ENCODE assay signal across 15 cellular contexts in genomic region chr10:103824281-103824680, GRCh38.
"Had no signal": no experiment of that assay in that cellular context is flagged by ENCODE, and none has a peak within 500 bp of the region (broad histone marks: within the 10 kb centered on the region; RNA-seq: fewer than 3 reads in every experiment).

No MANE protein-coding gene starts in this region.

- ATAC-seq: activated CD8-positive, alpha-beta T cell treated with anti-CD3 and anti-CD28 coated beads for 36 hours; activated naive CD4-positive, alpha-beta T cell treated with anti-CD3 and anti-CD28 coated beads, Interleukin-2, amount 50 U/mL, for 72 hours; stimulated activated naive CD8-positive, alpha-beta T cell treated with anti-CD3 and anti-CD28 coated beads, Interleukin-15, amount 100 ng/mL, for 72 hours had no signal

- DNase-seq: activated CD8-positive, alpha-beta T cell treated with anti-CD3 and anti-CD28 coated beads for 36 hours; amniotic stem cell; esophagus squamous epithelium; kidney; left ventricle myocardium inferior; mesenchymal stem cell; ovary; stimulated activated CD4-positive, alpha-beta T cell treated with anti-CD3 and anti-CD28 coated beads, Interleukin-4, amount 100 ng/mL, for 4 hours; stimulated activated naive CD8-positive, alpha-beta T cell treated with anti-CD3 and anti-CD28 coated beads, Interleukin-15, amount 100 ng/mL, for 72 hours; testis had no signal

- H3K27me3 ChIP-seq: esophagus squamous epithelium, heart left ventricle, ovary, testis had no signal

- H3K27ac ChIP-seq: dorsolateral prefrontal cortex, left ventricle myocardium inferior, ovary, testis had no signal

- H3K4me1 Mint-ChIP-seq: stimulated activated naive CD8-positive, alpha-beta T cell treated with anti-CD3 and anti-CD28 coated beads, Interleukin-15, amount 100 ng/mL, for 72 hours had no signal

- H3K9me3 ChIP-seq: esophagus squamous epithelium, heart left ventricle, left ventricle myocardium inferior, ovary, testis had no signal

- H3K4me3 Mint-ChIP-seq: activated CD8-positive, alpha-beta T cell treated with anti-CD3 and anti-CD28 coated beads for 36 hours; neural crest cell; stimulated activated naive CD8-positive, alpha-beta T cell treated with anti-CD3 and anti-CD28 coated beads, Interleukin-15, amount 100 ng/mL, for 72 hours; T-helper 2 cell treated with Interferon-gamma antibody and Interleukin-4, amounts not matched to agents 5 μg/mL and 100 μg/mL, for 36 hours had no signal

- H3K36me3 ChIP-seq: left ventricle myocardium inferior, ovary had no signal

- H3K9me3 Mint-ChIP-seq: activated CD8-positive, alpha-beta T cell treated with anti-CD3 and anti-CD28 coated beads for 36 hours; activated naive CD4-positive, alpha-beta T cell treated with anti-CD3 and anti-CD28 coated beads, Interleukin-2, amount 50 U/mL, for 72 hours; neural crest cell; stimulated activated naive CD8-positive, alpha-beta T cell treated with anti-CD3 and anti-CD28 coated beads, Interleukin-15, amount 100 ng/mL, for 72 hours; T-helper 2 cell treated with Interferon-gamma antibody and Interleukin-4, amounts not matched to agents 5 μg/mL and 100 μg/mL, for 36 hours had no signal

- H3K4me3 ChIP-seq: dorsolateral prefrontal cortex, esophagus squamous epithelium, heart left ventricle, left ventricle myocardium inferior, ovary, testis had no signal

- H3K36me3 Mint-ChIP-seq: activated naive CD4-positive, alpha-beta T cell treated with anti-CD3 and anti-CD28 coated beads, Interleukin-2, amount 50 U/mL, for 72 hours had no signal

- H3K27ac Mint-ChIP-seq: activated CD8-positive, alpha-beta T cell treated with anti-CD3 and anti-CD28 coated beads for 36 hours; stimulated activated naive CD8-positive, alpha-beta T cell treated with anti-CD3 and anti-CD28 coated beads, Interleukin-15, amount 100 ng/mL, for 72 hours; T-helper 2 cell treated with Interferon-gamma antibody and Interleukin-4, amounts not matched to agents 5 μg/mL and 100 μg/mL, for 36 hours had no signal
